In genomic region chr7:1926908-1927306, GRCh38 we compare ENCODE assay signal across 19 cellular contexts.
A peak's percentile ranks its signal among the peaks of the same experiment; 100 is the strongest.
DNase-seq lines count a peak whose midpoint lies in the region; ATAC-seq and TF ChIP-seq lines count a peak whose summit lies in the region.
"Had no signal": no experiment of that assay in that cellular context is flagged by ENCODE, and none has a peak within 500 bp of the region (broad histone marks: within the 10 kb centered on the region; RNA-seq: fewer than 3 reads in every experiment).

No MANE protein-coding gene starts in this region.

- peaks cover 64% of the 10 kb centered on the region for H3K4me1 Mint-ChIP-seq in activated T-cell treated with anti-CD3 and anti-CD28 coated beads, Interleukin-2, amount 50 U/mL, for 4 hours (ENCODE audit: low read depth)
- H3K4me1 Mint-ChIP-seq in neural crest cell: peaks cover 7% of the 10 kb centered on the region
- peaks cover 53% of the 10 kb centered on the region for H3K4me1 Mint-ChIP-seq in activated CD4-positive, alpha-beta memory T cell treated with anti-CD3 and anti-CD28 coated beads, Interleukin-2, amount 10 ng/mL, durations not matched to agents 7 days and 5 days

- CTCF ChIA-PET in activated CD4-positive, alpha-beta memory T cell treated with anti-CD3 and anti-CD28 coated beads, Interleukin-2, amount 10 ng/mL, durations not matched to agents 7 days and 5 days (lab: Charles Lee): interaction anchor here (1.3 to 1.9 kb wide), 3 partner anchors 13 to 427 kb away, joined by 4 to 5 read pairs (median 5); no protein-coding TSS in a partner anchor

- H3K9me3 Mint-ChIP-seq in activated T-cell treated with anti-CD3 and anti-CD28 coated beads, Interleukin-2, amount 50 U/mL, for 4 hours: no peaks in the 10 kb centered on the region
- no peaks in the 10 kb centered on the region for H3K9me3 Mint-ChIP-seq in neural crest cell
- no peaks in the 10 kb centered on the region for H3K9me3 Mint-ChIP-seq in activated CD4-positive, alpha-beta memory T cell treated with anti-CD3 and anti-CD28 coated beads, Interleukin-2, amount 10 ng/mL, durations not matched to agents 7 days and 5 days

- POLR2A ChIA-PET in activated CD4-positive, alpha-beta memory T cell treated with anti-CD3 and anti-CD28 coated beads, Interleukin-2, amount 10 ng/mL, durations not matched to agents 7 days and 5 days (lab: Charles Lee): interaction anchor here (1.2 to 1.8 kb wide), 4 partner anchors 13 to 196 kb away, joined by 3 to 13 read pairs (median 3); no protein-coding TSS in a partner anchor

- peak overlapping the region; percentile 11 for H3K27ac Mint-ChIP-seq in neural crest cell (ENCODE audit: unreplicated experiment)
- H3K27ac Mint-ChIP-seq in activated CD4-positive, alpha-beta memory T cell treated with anti-CD3 and anti-CD28 coated beads, Interleukin-2, amount 10 ng/mL, durations not matched to agents 7 days and 5 days: no peak overlapping the region

- ATAC-seq in activated T-cell treated with anti-CD3 and anti-CD28 coated beads, Interleukin-2, amount 50 U/mL, for 4 hours: peak in 1 of 2 donors; percentile 4
- ATAC-seq in HG03139 (IDR thresholded peaks at IDR 0.05; ENCODE audit: unreplicated experiment): no peak
- no peak for ATAC-seq in HG02623 (IDR thresholded peaks at IDR 0.05; ENCODE audit: unreplicated experiment)

- TF ChIP-seq CTCF in neural crest cell (conservative IDR thresholded peaks at IDR 0.05): no peak

- H3K36me3 Mint-ChIP-seq in activated T-cell treated with anti-CD3 and anti-CD28 coated beads, Interleukin-2, amount 50 U/mL, for 4 hours (ENCODE audit: insufficient read depth): peaks cover 27% of the 10 kb centered on the region
- peaks cover 10% of the 10 kb centered on the region for H3K36me3 Mint-ChIP-seq in neural crest cell (ENCODE audit: low read depth)
- peaks cover 40% of the 10 kb centered on the region for H3K36me3 Mint-ChIP-seq in activated CD4-positive, alpha-beta memory T cell treated with anti-CD3 and anti-CD28 coated beads, Interleukin-2, amount 10 ng/mL, durations not matched to agents 7 days and 5 days (ENCODE audit: low read depth)

- no peaks in the 10 kb centered on the region for H3K27me3 Mint-ChIP-seq in activated T-cell treated with anti-CD3 and anti-CD28 coated beads, Interleukin-2, amount 50 U/mL, for 4 hours (ENCODE audit: low read depth)
- no peaks in the 10 kb centered on the region for H3K27me3 Mint-ChIP-seq in neural crest cell (ENCODE audit: low read depth)
- H3K27me3 Mint-ChIP-seq in activated CD4-positive, alpha-beta memory T cell treated with anti-CD3 and anti-CD28 coated beads, Interleukin-2, amount 10 ng/mL, durations not matched to agents 7 days and 5 days: peaks cover 13% of the 10 kb centered on the region

- DNase-seq in activated T-cell treated with anti-CD3 and anti-CD28 coated beads, Interleukin-2, amount 50 U/mL, for 4 hours: no peak
- no peak for DNase-seq in activated T-cell treated with anti-CD3 and anti-CD28 coated beads, Interleukin-2, amount 50 U/mL, for 1 hour
- DNase-seq in NCI-H69 (lab: John Stamatoyannopoulos, UW): peak; percentile 61
- DNase-seq in central memory CD4-positive, alpha-beta T cell: peak; percentile 71
- no peak for DNase-seq in neural crest cell (ENCODE audit: low read depth, low spot score)
- DNase-seq in activated CD4-positive, alpha-beta memory T cell treated with anti-CD3 and anti-CD28 coated beads, Interleukin-2, amount 10 ng/mL, durations not matched to agents 7 days and 5 days: no peak
- DNase-seq: activated CD4-positive, CD25-positive, alpha-beta regulatory T cell treated with anti-CD3 and anti-CD28 coated beads, Interleukin-2, amount 50 U/mL, for 72 hours; activated effector memory CD4-positive, alpha-beta T cell treated with Interleukin-2 at 50 U/mL for 16 hours; effector CD8-positive, alpha-beta T cell; Karpas-422; NCI-H1105; NCI-H2081 treated with DMSO at 0.1 percent for 48 hours; NCI-H510A; SIG-M5; stimulated activated CD4-positive, alpha-beta T cell treated with anti-CD3 and anti-CD28 coated beads, Interleukin-4, amount 100 ng/mL, for 24 hours; uterus had no signal

- H3K4me3 Mint-ChIP-seq in activated T-cell treated with anti-CD3 and anti-CD28 coated beads, Interleukin-2, amount 50 U/mL, for 4 hours: peak overlapping the region; percentile 53
- H3K4me3 Mint-ChIP-seq in neural crest cell: no peak overlapping the region
- H3K4me3 Mint-ChIP-seq in activated CD4-positive, alpha-beta memory T cell treated with anti-CD3 and anti-CD28 coated beads, Interleukin-2, amount 10 ng/mL, durations not matched to agents 7 days and 5 days: no peak overlapping the region
- H3K4me3 Mint-ChIP-seq: CD14-positive monocyte had no signal

Comparison
In these comparisons a context has a peak if more than half of its experiments do, and no peak if none do; other contexts are left out.
1. DNase-seq: peak in NCI-H69 (single experiment) and central memory CD4-positive, alpha-beta T cell (single experiment); none in activated T-cell treated with anti-CD3 and anti-CD28 coated beads, Interleukin-2, amount 50 U/mL, for 4 hours (single experiment), activated T-cell treated with anti-CD3 and anti-CD28 coated beads, Interleukin-2, amount 50 U/mL, for 1 hour (single experiment), neural crest cell (single experiment) and activated CD4-positive, alpha-beta memory T cell treated with anti-CD3 and anti-CD28 coated beads, Interleukin-2, amount 10 ng/mL, durations not matched to agents 7 days and 5 days (single experiment).